ENCODE assay signal across 8 cellular contexts in the genomic region with DNA sequence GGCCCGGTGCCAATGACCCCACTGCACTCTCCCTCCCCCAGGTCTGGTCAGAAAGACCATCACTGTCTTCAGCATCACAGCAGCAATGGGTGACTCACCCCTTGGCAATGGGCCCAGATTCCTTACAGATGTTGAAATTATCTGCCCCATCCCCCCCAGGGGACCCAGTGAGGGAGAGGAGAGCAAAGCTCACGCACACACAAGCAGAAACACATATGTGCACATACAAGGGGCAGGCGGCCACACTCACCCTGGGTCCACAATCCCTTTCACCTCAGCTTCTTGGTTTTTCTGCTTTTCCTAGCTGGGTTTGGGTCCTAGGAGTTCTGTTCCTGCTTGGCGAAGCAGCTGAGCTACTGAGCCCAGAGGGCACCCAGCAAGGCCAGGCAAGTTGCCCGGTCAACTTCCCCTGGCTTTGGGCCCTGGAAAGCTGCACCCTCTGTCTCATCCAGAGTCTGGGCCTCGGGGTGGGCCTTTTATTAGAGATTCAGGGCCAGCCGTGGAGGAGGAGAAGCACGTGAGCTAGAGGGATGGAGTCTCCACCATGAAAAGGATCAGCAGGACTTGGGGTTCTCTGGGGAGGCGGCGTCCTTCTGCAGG. TPM values are rescaled to one million over a fixed set of nuclear protein-coding genes. Genes with fewer than 3 reads are reported as not detected.
DNase-seq lines count a peak whose midpoint lies in the region; ATAC-seq and TF ChIP-seq lines count a peak whose summit lies in the region.

No MANE protein-coding gene starts in this region.

- H3K36me3 ChIP-seq in colonic mucosa (no peaks in the 10 kb centered on the region), right lobe of liver (no peaks in the 10 kb centered on the region), stomach (peaks cover 0 to 35% (median 25%) of the 10 kb centered on the region in 4 donors)

- TF ChIP-seq CTCF in colonic mucosa (IDR thresholded peaks at IDR 0.05): no peak
- TF ChIP-seq CTCF in right lobe of liver (IDR thresholded peaks at IDR 0.05): no peak
- TF ChIP-seq CTCF in stomach (IDR thresholded peaks at IDR 0.05): no peak

- H3K27ac ChIP-seq in colonic mucosa (peak overlapping the region; percentile 62), right lobe of liver (peak overlapping the region in 1 of 3 donors; percentile 21), stomach (peak overlapping the region; percentile 43 to 93 (median 85))

- intact Hi-C loops in colonic mucosa (cut with DNase I): no loop called here
- intact Hi-C loops in right lobe of liver (cut with DNase I): no loop called here
- intact Hi-C loops in stomach (cut with DNase I; ENCODE audit: low total_unique reads): no loop called here

- peak overlapping the region in 1 of 2 donors; percentile 53 for H3K9ac ChIP-seq in colonic mucosa (ENCODE audit: low read depth in 2 of 2, low read length in 2 of 2)

- WGBS in right lobe of liver (ENCODE audit: insufficient coverage, low coverage, low lambda C conversion rate, missing lambda C conversion rate): 21% methylated on average over 4 of the region's 10 CpGs
- 35 to 49% (median 38%) methylated on average over 10 of the region's 10 CpGs for WGBS in stomach, 5 donors

- peak; percentile 15 for TF ChIP-seq EP300 in stomach (IDR thresholded peaks at IDR 0.05)

- H3K4me3 ChIP-seq in colonic mucosa (no peak overlapping the region), right lobe of liver (no peak overlapping the region), stomach (no peak overlapping the region)

- peak; percentile 71 to 83 (median 78) for ATAC-seq in right lobe of liver
- no peak for ATAC-seq in HG02938 (IDR thresholded peaks at IDR 0.05; ENCODE audit: unreplicated experiment)

- peaks cover 14% of the 10 kb centered on the region for H3K4me1 ChIP-seq in colonic mucosa
- H3K4me1 ChIP-seq in right lobe of liver: peaks cover 0 to 29% (median 8%) of the 10 kb centered on the region in 4 donors
- peaks cover 63 to 80% (median 74%) of the 10 kb centered on the region in 4 donors for H3K4me1 ChIP-seq in stomach

- H3K27me3 ChIP-seq in colonic mucosa: no peaks in the 10 kb centered on the region
- H3K27me3 ChIP-seq in right lobe of liver: no peaks in the 10 kb centered on the region
- H3K27me3 ChIP-seq in stomach: peaks cover 0 to 16% (median 7%) of the 10 kb centered on the region in 3 donors

- DNase-seq in A172 (ENCODE audit: low spot score) (peak; percentile 92), GM04503 (ENCODE audit: low read depth) (peak; percentile 87), colonic mucosa (peak; percentile 81), right lobe of liver (peak; percentile 81 to 85 (median 84)), stomach (peak; percentile 77), GM19238 (ENCODE audit: insufficient read length, low spot score) (no peak)

- H3K9me3 ChIP-seq in colonic mucosa: no peaks in the 10 kb centered on the region
- no peaks in the 10 kb centered on the region for H3K9me3 ChIP-seq in right lobe of liver
- H3K9me3 ChIP-seq in stomach: no peaks in the 10 kb centered on the region

- no peak for TF ChIP-seq POLR2A in right lobe of liver (IDR thresholded peaks at IDR 0.05)
- no peak for TF ChIP-seq POLR2A in stomach (IDR thresholded peaks at IDR 0.05)

TF ChIP-seq in PFSK-1, 5 proteins besides CTCF, POLR2A, EP300 and RAD21:
- TF ChIP-seq TAF1 (IDR thresholded peaks at IDR 0.05; ENCODE audit: borderline replicate concordance, insufficient read depth, low read length): peak; percentile 46; the same call in 1 of the 2 replicates
- peak; percentile 40; the same call in 1 of the 2 replicates for TF ChIP-seq POLR2AphosphoS5 (IDR thresholded peaks at IDR 0.05; ENCODE audit: low read depth, low read length)
- peak; percentile 42; the same call in 1 of the 2 replicates for TF ChIP-seq SIN3A (IDR thresholded peaks at IDR 0.05; ENCODE audit: borderline replicate concordance, insufficient read depth, low read length)
- peak; percentile 16 to 60; a peak in 1 of 4 replicates for TF ChIP-seq REST (IDR thresholded peaks at IDR 0.05; ENCODE audit: insufficient read depth in 1 of 2, low read depth in 2 of 2, low read length in 2 of 2)
- peak; percentile 56 for TF ChIP-seq FOXP2 (optimal IDR thresholded peaks at IDR 0.05; ENCODE audit: borderline replicate concordance, extremely low read depth, extremely low read length, insufficient read depth)

RNA-seq across cellular contexts. Expression of gene COL16A1, which starts 2.6 kb away (rescaled TPM):
- 12.7 and 26.2 TPM in 2 replicates for total RNA-seq in A172 (2014; rRNA removed; shearing (Covaris generic))
- 160 TPM for polyA plus RNA-seq in PFSK-1 (2012; ENCODE audit: insufficient read length, low read depth)
- total RNA-seq in colonic mucosa (10 to 100 TPM in 1 of 2 donors, 1 to 10 TPM in 1; 9.0 to 15.4 TPM), right lobe of liver (1 to 10 TPM in 5 of 6 experiments, under 1 TPM in 1; 0.73 to 3.5 (median 1.9) TPM), stomach (100 to 1,000 TPM in 3 of 5 donors, 10 to 100 TPM in 2; 64.2 to 127 (median 118) TPM)
- polyA plus RNA-seq in stomach: 10 to 100 TPM; 19.8 to 27.4 (median 24.7) TPM

RNA-seq across cellular contexts. Expression of gene PEF1, which starts 56.6 kb away (rescaled TPM):
- total RNA-seq in A172 (2014; rRNA removed; shearing (Covaris generic)): 62.2 and 62.7 TPM in 2 replicates
- 67.7 TPM for polyA plus RNA-seq in PFSK-1 (2012; ENCODE audit: insufficient read length, low read depth)
- 10 to 100 TPM; 57.5 to 67.8 TPM for total RNA-seq in colonic mucosa
- total RNA-seq in right lobe of liver: 10 to 100 TPM; 23.9 to 47.5 (median 32.5) TPM
- total RNA-seq in stomach: 10 to 100 TPM; 19.7 to 91.0 (median 69.6) TPM
- polyA plus RNA-seq in stomach: 10 to 100 TPM; 54.7 to 71.9 (median 62.7) TPM
